12 cellular contexts compared by ENCODE assay signal in the genomic region with DNA sequence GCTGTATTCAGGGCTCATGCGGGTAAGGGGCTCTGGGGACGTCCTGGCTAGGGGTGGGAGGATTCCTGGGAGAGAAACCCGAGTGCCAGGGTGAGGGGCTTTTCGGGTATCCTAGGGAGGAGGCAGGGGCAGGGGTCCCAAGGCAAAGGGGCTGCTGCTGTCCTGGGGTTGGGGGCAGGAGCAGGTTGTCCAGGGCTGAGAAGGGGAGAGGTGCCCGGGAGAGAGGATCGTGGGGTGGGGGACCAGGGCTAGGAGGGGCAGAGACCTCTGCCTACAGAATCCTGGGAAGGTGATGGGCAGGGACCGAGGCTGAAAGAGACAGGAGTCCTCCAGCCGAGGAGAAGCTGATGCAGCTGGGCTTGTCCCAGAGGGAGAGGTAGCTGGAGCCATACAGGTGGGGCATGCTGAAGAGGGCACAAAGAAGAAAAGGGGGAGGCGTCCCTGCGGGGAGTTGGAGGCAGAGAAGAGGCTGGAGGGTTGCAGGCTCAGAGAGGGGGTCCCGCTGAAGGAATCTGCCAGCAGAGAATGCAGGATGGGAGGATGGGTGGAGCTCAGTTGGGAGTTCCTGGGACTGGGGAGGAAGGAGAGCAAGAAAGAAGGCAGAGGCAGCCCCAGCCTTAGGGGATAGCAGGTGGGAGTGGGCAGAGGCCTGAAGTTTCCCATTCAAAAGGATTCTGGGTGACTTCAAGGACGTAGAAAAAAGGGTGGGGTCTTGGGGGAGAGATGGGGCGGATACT. TPM values are rescaled to one million over a fixed set of nuclear protein-coding genes. Genes with fewer than 3 reads are reported as not detected.
A peak's percentile ranks its signal among the peaks of the same experiment; 100 is the strongest.
DNase-seq lines count a peak whose midpoint lies in the region; ATAC-seq and TF ChIP-seq lines count a peak whose summit lies in the region.
"Had no signal": no experiment of that assay in that cellular context is flagged by ENCODE, and none has a peak within 500 bp of the region (broad histone marks: within the 10 kb centered on the region; RNA-seq: fewer than 3 reads in every experiment).

No MANE protein-coding gene starts in this region.

- no peaks in the 10 kb centered on the region for H4K20me1 ChIP-seq in Karpas-422 (ENCODE audit: insufficient read depth, low read depth, low read length)

- H3K9me3 ChIP-seq in CD4-positive, alpha-beta T cell (ENCODE audit: control insufficient read depth, low read length) = no peaks in the 10 kb centered on the region
- H3K9me3 ChIP-seq in HUES64 (ENCODE audit: insufficient read depth, low read depth, low read length) (no peaks in the 10 kb centered on the region), esophagus (ENCODE audit: control insufficient read depth in 2 of 2, insufficient read depth in 1 of 2, low read depth in 1 of 2, low read length in 1 of 2) (no peaks in the 10 kb centered on the region), Karpas-422 (ENCODE audit: low read length) (no peaks in the 10 kb centered on the region)

- H3K27me3 ChIP-seq in CD4-positive, alpha-beta T cell (ENCODE audit: control insufficient read depth, insufficient read depth, low read length) = peaks cover 27% of the 10 kb centered on the region
- H3K27me3 ChIP-seq in HUES64 (ENCODE audit: insufficient read depth, low read length) (no peaks in the 10 kb centered on the region), esophagus (ENCODE audit: control insufficient read depth in 1 of 2, insufficient read depth in 2 of 2, low read length in 2 of 2) (no peaks in the 10 kb centered on the region), Karpas-422 (ENCODE audit: low read length) (no peaks in the 10 kb centered on the region)

- peaks cover 48% of the 10 kb centered on the region for H3K27me3 Mint-ChIP-seq in CD4-positive, alpha-beta T cell
- H3K27me3 Mint-ChIP-seq in nephron (ENCODE audit: low read depth) = peaks cover 86% of the 10 kb centered on the region

- H3K27ac Mint-ChIP-seq in CD4-positive, alpha-beta T cell = no peak overlapping the region
- H3K27ac Mint-ChIP-seq in nephron = no peak overlapping the region

- H3K4me2 ChIP-seq in Karpas-422 (ENCODE audit: low read depth, low read length, poor library complexity, severe bottlenecking) = no peak overlapping the region

- ATAC-seq in CD4-positive, alpha-beta T cell (ENCODE audit: poor library complexity) = no peak

- DNase-seq in CD4-positive, alpha-beta T cell = no peak
- no peak for DNase-seq in DMS53 (lab: John Stamatoyannopoulos, UW)
- DNase-seq in substantia nigra (lab: John Stamatoyannopoulos, UW) = no peak
- DNase-seq in Karpas-422 = no peak
- DNase-seq in NCI-H2171 (lab: John Stamatoyannopoulos, UW) = no peak
- DNase-seq: amniotic stem cell, GF-D8, immature natural killer cell had no signal

- no peaks in the 10 kb centered on the region for H3K9me2 ChIP-seq in Karpas-422 (replicated peaks; ENCODE audit: insufficient read depth, low read length)

- POLR2A ChIA-PET in CD4-positive, alpha-beta T cell (lab: Charles Lee) = no interaction called here

- peaks cover 16% of the 10 kb centered on the region for H3K4me1 Mint-ChIP-seq in CD4-positive, alpha-beta T cell (ENCODE audit: low read depth)
- H3K4me1 Mint-ChIP-seq in nephron = peaks cover 10% of the 10 kb centered on the region

- H3K36me3 ChIP-seq in HUES64 (ENCODE audit: insufficient read depth, low read length) (peaks cover 40% of the 10 kb centered on the region), esophagus (ENCODE audit: control insufficient read depth in 2 of 2, insufficient read depth in 2 of 2, low read length in 1 of 2) (no peaks in the 10 kb centered on the region), Karpas-422 (ENCODE audit: insufficient read depth, low read length) (no peaks in the 10 kb centered on the region)

- WGBS in HUES64 = 3% methylated on average over 13 of the region's 13 CpGs
- 14 to 15% methylated on average over 13 of the region's 13 CpGs for WGBS in esophagus, 2 donors

- peak overlapping the region; percentile 61 for H3K4me3 Mint-ChIP-seq in CD4-positive, alpha-beta T cell
- peak overlapping the region in 2 of 3 experiments; percentile 38 to 74 for H3K4me3 Mint-ChIP-seq in nephron

- no peaks in the 10 kb centered on the region for H3K36me3 Mint-ChIP-seq in CD4-positive, alpha-beta T cell (ENCODE audit: low read depth)
- H3K36me3 Mint-ChIP-seq in nephron (ENCODE audit: low read depth) = no peaks in the 10 kb centered on the region
- H3K36me3 Mint-ChIP-seq: immature natural killer cell had no signal

- peak overlapping the region; percentile 89 for H3K4me3 ChIP-seq in HUES64 (ENCODE audit: low read length)
- H3K4me3 ChIP-seq in esophagus (ENCODE audit: low read depth in 1 of 2, low read length in 2 of 2) = peak overlapping the region; percentile 63
- no peak overlapping the region for H3K4me3 ChIP-seq in Karpas-422 (ENCODE audit: low read length)

- H3K9ac ChIP-seq in HUES64 (ENCODE audit: low read depth, low read length) (peak overlapping the region; percentile 49), Karpas-422 (ENCODE audit: low read length) (no peak overlapping the region)

- no peak for TF ChIP-seq CTCF in CD4-positive, alpha-beta T cell (IDR thresholded peaks at IDR 0.05)
- no peak for TF ChIP-seq CTCF in nephron (IDR thresholded peaks at IDR 0.05; ENCODE audit: unreplicated experiment in 3 of 3)

- H3K4me1 ChIP-seq in HUES64 (ENCODE audit: insufficient read depth, low read length) = peaks cover 28% of the 10 kb centered on the region
- no peaks in the 10 kb centered on the region for H3K4me1 ChIP-seq in esophagus (ENCODE audit: control insufficient read depth in 2 of 2, insufficient read depth in 2 of 2, low read length in 1 of 2)
- H3K4me1 ChIP-seq in Karpas-422 (ENCODE audit: low read length) = no peaks in the 10 kb centered on the region

- intact Hi-C loops in CD4-positive, alpha-beta T cell (cut with DNase I, micrococcal nuclease) = no loop called here

- no peaks in the 10 kb centered on the region for H3K79me2 ChIP-seq in Karpas-422 (ENCODE audit: low read length)

- H3K27ac ChIP-seq in CD4-positive, alpha-beta T cell (ENCODE audit: low read depth, low read length) = no peak overlapping the region
- peak overlapping the region; percentile 80 for H3K27ac ChIP-seq in HUES64 (ENCODE audit: low read depth, low read length)
- H3K27ac ChIP-seq in esophagus (ENCODE audit: low read depth in 2 of 2, low read length in 1 of 2) = peak overlapping the region in 1 of 2 donors; percentile 34
- H3K27ac ChIP-seq in substantia nigra (ENCODE audit: low read depth, low read length, poor library complexity, severe bottlenecking) = no peak overlapping the region
- no peak overlapping the region for H3K27ac ChIP-seq in Karpas-422 (ENCODE audit: low read length)

- no peaks in the 10 kb centered on the region for H3K9me3 Mint-ChIP-seq in CD4-positive, alpha-beta T cell
- H3K9me3 Mint-ChIP-seq in nephron = no peaks in the 10 kb centered on the region
- H3K9me3 Mint-ChIP-seq: immature natural killer cell had no signal

- CTCF ChIA-PET in CD4-positive, alpha-beta T cell (lab: Charles Lee) = no interaction called here

- H2AFZ ChIP-seq in Karpas-422 (ENCODE audit: low read length) = no peak overlapping the region

RNA-seq across cellular contexts. Expression of a gene that starts 0.6 kb away (rescaled TPM):
- total RNA-seq in CD4-positive, alpha-beta T cell = under 1 TPM; 0.78 to 0.82 TPM
- polyA plus RNA-seq in HUES64 (2013, experiment 1 of 2) = 96.5 TPM
- 84.7 TPM for polyA plus RNA-seq in HUES64 (2013, experiment 2 of 2)
- 10 to 100 TPM in 1 of 2 donors, 1 to 10 TPM in 1; 8.7 to 10.5 TPM for polyA plus RNA-seq in esophagus
- total RNA-seq in Karpas-422 (2014; rRNA removed; shearing (Covaris generic); ENCODE audit: low replicate concordance) = not detected in 2 replicates

RNA-seq across cellular contexts. Expression of a gene that starts 25.4 kb away (rescaled TPM):
- total RNA-seq in CD4-positive, alpha-beta T cell = under 1 TPM; 0.30 to 0.42 TPM
- 15.2 TPM for polyA plus RNA-seq in HUES64 (2013, experiment 1 of 2)
- 17.3 TPM for polyA plus RNA-seq in HUES64 (2013, experiment 2 of 2)
- 1 to 10 TPM; 1.9 to 4.1 TPM for polyA plus RNA-seq in esophagus
- not detected in 2 replicates for total RNA-seq in Karpas-422 (2014; rRNA removed; shearing (Covaris generic); ENCODE audit: low replicate concordance)
- total RNA-seq: T-helper 2 cell treated with Interferon-gamma antibody and Interleukin-4, amounts not matched to agents 100 ng/mL and 5 ng/mL, for 36 hours had no signal
